In the genomic region with DNA sequence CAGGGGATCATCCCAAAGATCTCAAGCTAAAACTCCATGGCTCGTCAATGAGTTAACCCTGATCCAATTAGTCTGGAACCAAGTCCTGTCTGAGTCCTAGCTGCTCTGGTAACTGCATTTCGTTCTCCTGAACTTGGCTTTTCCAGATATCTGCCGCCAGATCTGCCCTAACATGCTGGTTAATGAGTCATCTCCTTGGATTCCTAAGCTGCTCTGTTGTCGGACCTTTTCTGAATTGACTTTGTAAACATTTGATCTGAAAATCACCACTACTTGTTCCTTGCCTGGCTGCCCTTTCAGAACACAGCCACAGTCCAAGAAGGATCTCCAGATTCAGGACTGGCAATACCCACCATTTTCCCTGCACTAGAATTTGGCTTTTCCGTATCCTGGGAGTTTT, we compare ENCODE assay signal across 16 cellular contexts.
DNase-seq lines count a peak whose midpoint lies in the region; ATAC-seq and TF ChIP-seq lines count a peak whose summit lies in the region.
"Had no signal": no experiment of that assay in that cellular context is flagged by ENCODE, and none has a peak within 500 bp of the region (broad histone marks: within the 10 kb centered on the region; RNA-seq: fewer than 3 reads in every experiment).

No MANE protein-coding gene starts in this region.

- no peak overlapping the region for H3K27ac Mint-ChIP-seq in Calu3 (ENCODE audit: unreplicated experiment)
- H3K27ac Mint-ChIP-seq: activated CD4-positive, alpha-beta memory T cell treated with anti-CD3 and anti-CD28 coated beads for 36 hours; activated naive CD8-positive, alpha-beta T cell treated with anti-CD3 and anti-CD28 coated beads, Interleukin-2, amount 10 ng/mL, durations not matched to agents 7 days and 5 days; CD8-positive, alpha-beta memory T cell had no signal

- H3K27me3 ChIP-seq in MM.1S (replicated peaks; ENCODE audit: insufficient read depth, low read length): no peaks in the 10 kb centered on the region
- H3K27me3 ChIP-seq: uterus had no signal

- no peaks in the 10 kb centered on the region for H3K9me2 ChIP-seq in MM.1S (replicated peaks; ENCODE audit: insufficient read depth, low read length)

- H3K4me3 Mint-ChIP-seq in Calu3 (ENCODE audit: low read depth, unreplicated experiment): no peak overlapping the region
- H3K4me3 Mint-ChIP-seq: activated CD4-positive, alpha-beta memory T cell treated with anti-CD3 and anti-CD28 coated beads for 36 hours; activated naive CD8-positive, alpha-beta T cell treated with anti-CD3 and anti-CD28 coated beads, Interleukin-2, amount 10 ng/mL, durations not matched to agents 7 days and 5 days; CD8-positive, alpha-beta memory T cell had no signal

- no peaks in the 10 kb centered on the region for H3K79me2 ChIP-seq in MM.1S (ENCODE audit: low read length)

- no peak overlapping the region for H3K4me3 ChIP-seq in MM.1S (ENCODE audit: low read length)
- H3K4me3 ChIP-seq: lower lobe of right lung, psoas muscle, uterus had no signal

- H3K27ac ChIP-seq in substantia nigra (ENCODE audit: low read depth, low read length, poor library complexity, severe bottlenecking): no peak overlapping the region
- no peak overlapping the region for H3K27ac ChIP-seq in MM.1S (ENCODE audit: low read length)
- H3K27ac ChIP-seq: lower lobe of right lung, psoas muscle, uterus had no signal

- BruUV-seq in Calu3 (replicated peaks; lab: Mats Ljungman, UMichigan): no TSS peak

- peaks cover 39% of the 10 kb centered on the region for H3K4me1 Mint-ChIP-seq in Calu3 (ENCODE audit: low read depth, unreplicated experiment)
- H3K4me1 Mint-ChIP-seq: activated naive CD8-positive, alpha-beta T cell treated with anti-CD3 and anti-CD28 coated beads, Interleukin-2, amount 10 ng/mL, durations not matched to agents 7 days and 5 days; CD8-positive, alpha-beta memory T cell had no signal

- H3K4me2 ChIP-seq in MM.1S (ENCODE audit: low read depth, low read length): no peak overlapping the region

- no peaks in the 10 kb centered on the region for H3K27me3 Mint-ChIP-seq in Calu3 (ENCODE audit: unreplicated experiment)
- H3K27me3 Mint-ChIP-seq: activated naive CD8-positive, alpha-beta T cell treated with anti-CD3 and anti-CD28 coated beads, Interleukin-2, amount 10 ng/mL, durations not matched to agents 7 days and 5 days had no signal

- DNase-seq in Calu3: peak; percentile 24
- DNase-seq in NCI-H82 treated with DMSO at 0.1 percent for 48 hours (lab: John Stamatoyannopoulos, UW; ENCODE audit: unreplicated experiment): peak; percentile 18
- peak; percentile 66 for DNase-seq in dedifferentiated amniotic fluid mesenchymal stem cell (ENCODE audit: extremely low spot score)
- DNase-seq in myocyte (ENCODE audit: low read depth): peak; percentile 41
- no peak for DNase-seq in substantia nigra (lab: John Stamatoyannopoulos, UW)
- DNase-seq in MM.1S: no peak
- DNase-seq: activated CD4-positive, alpha-beta memory T cell treated with anti-CD3 and anti-CD28 coated beads for 36 hours; activated naive CD8-positive, alpha-beta T cell treated with anti-CD3 and anti-CD28 coated beads, Interleukin-2, amount 10 ng/mL, durations not matched to agents 7 days and 5 days; CD8-positive, alpha-beta memory T cell; erythroblast; KBM-7; lower lobe of right lung; psoas muscle; uterus had no signal

- ATAC-seq in HG02970 (IDR thresholded peaks at IDR 0.05; ENCODE audit: low FRiP score, unreplicated experiment) (no peak), GM21515 (IDR thresholded peaks at IDR 0.05; ENCODE audit: unreplicated experiment) (no peak)
- ATAC-seq: lower lobe of right lung, psoas muscle had no signal

- no peaks in the 10 kb centered on the region for H3K36me3 ChIP-seq in MM.1S (replicated peaks; ENCODE audit: insufficient read depth, low read length)
- H3K36me3 ChIP-seq: lower lobe of right lung, uterus had no signal

- no peak overlapping the region for H3K9ac ChIP-seq in MM.1S (ENCODE audit: low read length)

- intact Hi-C loops in Calu3 (cut with micrococcal nuclease; ENCODE audit: unreplicated experiment): loop anchor here (2.0 kb wide), 1 partner anchor 70 kb away; no protein-coding TSS in a partner anchor

- TF ChIP-seq CTCF in Calu3 (IDR thresholded peaks at IDR 0.05; ENCODE audit: unreplicated experiment) (no peak), MM.1S (IDR thresholded peaks at IDR 0.05; ENCODE audit: low read length) (no peak)

- CTCF ChIA-PET in Calu3 (lab: Charles Lee): interaction anchor here (1.0 to 1.3 kb wide), 3 partner anchors 12 to 37 kb away, joined by 3 to 7 read pairs (median 4); no protein-coding TSS in a partner anchor

- no peak overlapping the region for H2AFZ ChIP-seq in MM.1S (ENCODE audit: low read length)

- no peaks in the 10 kb centered on the region for H3K36me3 Mint-ChIP-seq in Calu3 (ENCODE audit: insufficient read depth, unreplicated experiment)
- H3K36me3 Mint-ChIP-seq: activated CD4-positive, alpha-beta memory T cell treated with anti-CD3 and anti-CD28 coated beads for 36 hours; activated naive CD8-positive, alpha-beta T cell treated with anti-CD3 and anti-CD28 coated beads, Interleukin-2, amount 10 ng/mL, durations not matched to agents 7 days and 5 days; CD8-positive, alpha-beta memory T cell had no signal

- H3K4me1 ChIP-seq in MM.1S (ENCODE audit: low read length): no peaks in the 10 kb centered on the region
- H3K4me1 ChIP-seq: lower lobe of right lung, psoas muscle, uterus had no signal

- H4K20me1 ChIP-seq in MM.1S (ENCODE audit: insufficient read depth, low read length): no peaks in the 10 kb centered on the region

- H3F3A ChIP-seq in MM.1S (ENCODE audit: insufficient read depth, low read length): no peaks in the 10 kb centered on the region

- no peaks in the 10 kb centered on the region for H3K9me3 ChIP-seq in MM.1S (replicated peaks; ENCODE audit: insufficient read depth, low read length)
- H3K9me3 ChIP-seq: lower lobe of right lung, psoas muscle, uterus had no signal

- H3K9me3 Mint-ChIP-seq in Calu3 (ENCODE audit: low read depth, unreplicated experiment): no peaks in the 10 kb centered on the region
- H3K9me3 Mint-ChIP-seq: activated CD4-positive, alpha-beta memory T cell treated with anti-CD3 and anti-CD28 coated beads for 36 hours; activated naive CD8-positive, alpha-beta T cell treated with anti-CD3 and anti-CD28 coated beads, Interleukin-2, amount 10 ng/mL, durations not matched to agents 7 days and 5 days had no signal

Comparison
In these comparisons a context has a peak if more than half of its experiments do, and no peak if none do; other contexts are left out.
1. DNase-seq: peak in Calu3 (single experiment), NCI-H82 treated with DMSO at 0.1 percent for 48 hours (single experiment), dedifferentiated amniotic fluid mesenchymal stem cell (single experiment) and myocyte (single experiment); none in substantia nigra (0 of 49) and MM.1S (single experiment).